In genomic region chr10:70579234-70580002, GRCh38 we compare ENCODE assay signal across 14 cellular contexts. TPM values are rescaled to one million over a fixed set of nuclear protein-coding genes. Genes with fewer than 3 reads are reported as not detected.
A peak's percentile ranks its signal among the peaks of the same experiment; 100 is the strongest.
DNase-seq lines count a peak whose midpoint lies in the region; ATAC-seq lines count a peak whose summit lies in the region.
"Had no signal": no experiment of that assay in that cellular context is flagged by ENCODE, and none has a peak within 500 bp of the region (broad histone marks: within the 10 kb centered on the region; RNA-seq: fewer than 3 reads in every experiment).

No MANE protein-coding gene starts in this region.

- no peaks in the 10 kb centered on the region for H3K36me3 Mint-ChIP-seq in CD4-positive, CD25-positive, alpha-beta regulatory T cell
- H3K36me3 Mint-ChIP-seq in T-helper 17 cell (ENCODE audit: low read depth) = no peaks in the 10 kb centered on the region

- peak overlapping the region; percentile 85 to 89 (median 89) for H3K27ac Mint-ChIP-seq in CD4-positive, CD25-positive, alpha-beta regulatory T cell
- H3K27ac Mint-ChIP-seq in T-helper 17 cell = peak overlapping the region; percentile 89
- H3K27ac Mint-ChIP-seq: H9 had no signal

- H3K9me3 ChIP-seq in CD4-positive, CD25-positive, alpha-beta regulatory T cell (ENCODE audit: control insufficient read depth in 2 of 2, low read length in 2 of 2) = no peaks in the 10 kb centered on the region
- no peaks in the 10 kb centered on the region for H3K9me3 ChIP-seq in T-helper 17 cell (ENCODE audit: control insufficient read depth, low read length, poor library complexity, severe bottlenecking)
- H3K9me3 ChIP-seq: spleen, stomach had no signal

- ATAC-seq in CD4-positive, CD25-positive, alpha-beta regulatory T cell (ENCODE audit: low read depth in 2 of 2) = no peak
- ATAC-seq in T-helper 17 cell (no peak), left colon (peak; percentile 34)

- intact Hi-C loops in left colon (cut with DNase I, micrococcal nuclease) = no loop called here

- H3K4me3 ChIP-seq in CD4-positive, CD25-positive, alpha-beta regulatory T cell (ENCODE audit: low read depth, low read length) = peak overlapping the region; percentile 56
- H3K4me3 ChIP-seq: stomach had no signal

- peak overlapping the region; percentile 44 for H3K27ac ChIP-seq in CD4-positive, CD25-positive, alpha-beta regulatory T cell (ENCODE audit: insufficient read depth, low read length, poor library complexity, severe bottlenecking)

- peaks cover 17 to 52% (median 39%) of the 10 kb centered on the region in 4 donors for H3K4me1 Mint-ChIP-seq in CD4-positive, CD25-positive, alpha-beta regulatory T cell
- H3K4me1 Mint-ChIP-seq in T-helper 17 cell = peaks cover 43% of the 10 kb centered on the region

- no peaks in the 10 kb centered on the region for H3K27me3 ChIP-seq in CD4-positive, CD25-positive, alpha-beta regulatory T cell (ENCODE audit: control insufficient read depth, insufficient read depth, low read length)
- H3K27me3 ChIP-seq: spleen, stomach had no signal

- peaks cover 46% of the 10 kb centered on the region for H3K4me1 ChIP-seq in CD4-positive, CD25-positive, alpha-beta regulatory T cell (ENCODE audit: control insufficient read depth, insufficient read depth, low read length, poor library complexity, severe bottlenecking)

- H3K4me3 Mint-ChIP-seq in CD4-positive, CD25-positive, alpha-beta regulatory T cell = peak overlapping the region; percentile 22 to 77 (median 62)
- H3K4me3 Mint-ChIP-seq in T-helper 17 cell = peak overlapping the region; percentile 46
- H3K4me3 Mint-ChIP-seq: H9 had no signal

- H3K36me3 ChIP-seq in CD4-positive, CD25-positive, alpha-beta regulatory T cell (ENCODE audit: control insufficient read depth, insufficient read depth, low read length) = no peaks in the 10 kb centered on the region
- H3K36me3 ChIP-seq: spleen, stomach had no signal

- H3K9me3 Mint-ChIP-seq in CD4-positive, CD25-positive, alpha-beta regulatory T cell = no peaks in the 10 kb centered on the region
- H3K9me3 Mint-ChIP-seq: H9 had no signal

- DNase-seq in CD4-positive, CD25-positive, alpha-beta regulatory T cell = peak in 1 of 3 donors; percentile 56
- DNase-seq in GM19240 (ENCODE audit: insufficient read length, low spot score) (peak; percentile 46), T-helper 17 cell (no peak), left colon (no peak), SKM-1 treated with dmso at 0.1 percent for 144 hours (lab: John Stamatoyannopoulos, UW; ENCODE audit: unreplicated experiment) (no peak), GOT3 (lab: John Stamatoyannopoulos, UW) (no peak), middle frontal gyrus (ENCODE audit: extremely low spot score, low spot score) (no peak)
- no peak for DNase-seq in effector CD4-positive, alpha-beta T cell
- DNase-seq: DMS 273 treated with DMSO at 0.1 percent for 48 hours, H9, NCI-H2081, spleen, stomach had no signal

- no peaks in the 10 kb centered on the region for H3K27me3 Mint-ChIP-seq in CD4-positive, CD25-positive, alpha-beta regulatory T cell
- H3K27me3 Mint-ChIP-seq in T-helper 17 cell = no peaks in the 10 kb centered on the region

RNA-seq across cellular contexts. Expression of gene PRF1, which starts 23.1 kb away (rescaled TPM):
- 32.4 TPM for total RNA-seq in CD4-positive, CD25-positive, alpha-beta regulatory T cell
- polyA plus RNA-seq in CD4-positive, CD25-positive, alpha-beta regulatory T cell = 100 to 1,000 TPM; 130 to 187 (median 154) TPM
- total RNA-seq in T-helper 17 cell (10 to 100 TPM; 16.5 to 18.0 TPM), left colon (1 to 10 TPM; 2.7 to 4.3 TPM)
- total RNA-seq: H9, SK-MEL-5 had no signal
